8 cellular contexts compared by ENCODE assay signal in the genomic region with DNA sequence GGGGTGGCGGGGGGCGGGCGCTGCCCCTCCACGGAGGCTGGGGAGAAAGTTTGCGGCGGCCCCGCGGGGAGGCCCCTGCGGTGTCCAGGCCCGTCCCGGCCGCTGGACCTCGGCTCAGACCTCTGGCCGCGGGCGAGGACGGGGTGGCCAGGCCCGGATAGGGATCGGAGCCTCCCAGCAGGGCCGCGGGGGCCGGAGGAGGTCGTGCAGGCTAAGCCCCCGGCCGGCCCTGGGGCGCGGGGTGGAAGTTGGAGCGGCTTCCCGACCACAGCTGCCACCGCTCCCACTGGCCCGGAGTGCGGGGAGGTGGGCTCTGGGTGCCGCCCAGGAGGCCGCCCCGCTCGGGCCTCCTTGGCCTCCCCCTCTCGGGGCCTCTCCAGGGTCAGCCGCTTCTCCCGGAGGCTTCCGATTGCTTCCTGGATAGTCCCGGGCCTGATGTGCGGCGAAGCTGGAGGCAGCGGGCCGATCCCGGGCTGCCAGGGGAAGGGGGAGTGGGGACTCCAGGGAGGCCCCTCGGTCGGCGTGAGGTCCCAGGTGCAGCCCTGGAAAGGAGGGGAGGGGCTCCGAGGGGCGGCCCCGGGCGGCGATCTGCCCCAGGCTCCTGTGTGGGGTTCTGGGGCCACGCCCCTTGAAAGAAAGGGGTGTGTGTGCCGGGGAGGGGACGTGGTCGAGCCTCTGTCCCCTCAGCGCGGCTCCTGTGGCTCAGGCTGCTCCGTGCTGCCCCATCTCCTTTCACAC. TPM values are rescaled to one million over a fixed set of nuclear protein-coding genes. Genes with fewer than 3 reads are reported as not detected.
DNase-seq lines count a peak whose midpoint lies in the region; ATAC-seq, FAIRE-seq and TF ChIP-seq lines count a peak whose summit lies in the region.

No MANE protein-coding gene starts in this region.

- WGBS in adrenal gland, 4 donors, result 1 to 2% (median 1%) methylated on average over 31 to 61 of the region's 61 CpGs; no CpG with 5 or more reads in 1 of the 4 donors

- POLR2A ChIA-PET in OCI-LY7 (lab: Charles Lee), result no interaction called here

- peak overlapping the region; percentile 59 for H3K4me3 ChIP-seq in OCI-LY7 (ENCODE audit: low read depth, low read length, poor library complexity, severe bottlenecking)
- peak overlapping the region; percentile 37 to 98 (median 54) for H3K4me3 ChIP-seq in adrenal gland
- H3K4me3 ChIP-seq in iPS-18a (ENCODE audit: low read length), result peak overlapping the region; percentile 58

- H2AFZ ChIP-seq in OCI-LY7 (ENCODE audit: low read length), result no peak overlapping the region

- no peak for TF ChIP-seq POLR2A in adrenal gland (IDR thresholded peaks at IDR 0.05)

- FAIRE-seq in D721Med (lab: Jason Lieb, UNC), result no peak

- DNase-seq in NCI-H82 (lab: John Stamatoyannopoulos, UW) (peak; percentile 68), NCI-H82 treated with DMSO at 0.1 percent for 48 hours (lab: John Stamatoyannopoulos, UW; ENCODE audit: unreplicated experiment) (no peak), OCI-LY7 (ENCODE audit: low spot score) (no peak), adrenal gland (peak in 5 of 7 donors; percentile 43 to 52 (median 48)), D721Med (ENCODE audit: insufficient read length, low spot score) (no peak)
- peak; percentile 7 to 41 for DNase-seq in stimulated activated CD4-positive, alpha-beta T cell treated with anti-CD3 and anti-CD28 coated beads, Interleukin-12 subunit alpha, Interleukin-12 subunit beta, amount 100 ng/mL, for 24 hours (ENCODE audit: low read depth in 2 of 2)

- no peaks in the 10 kb centered on the region for H3K36me3 ChIP-seq in OCI-LY7 (ENCODE audit: insufficient read depth, low read length)
- H3K36me3 ChIP-seq in adrenal gland (replicated peaks in 1 of 2), result peaks cover 0 to 1% of the 10 kb centered on the region in 2 donors
- peaks cover 3% of the 10 kb centered on the region for H3K36me3 ChIP-seq in iPS-18a (ENCODE audit: control insufficient read depth, low read depth, low read length)

- H3K27me3 ChIP-seq in adrenal gland (no peaks in the 10 kb centered on the region), iPS-18a (ENCODE audit: control insufficient read depth, insufficient read depth, low read length) (peaks cover 12% of the 10 kb centered on the region)

- H3K9me3 ChIP-seq in OCI-LY7 (ENCODE audit: low read length), result no peaks in the 10 kb centered on the region
- no peaks in the 10 kb centered on the region for H3K9me3 ChIP-seq in adrenal gland (replicated peaks in 1 of 3)
- H3K9me3 ChIP-seq in iPS-18a (ENCODE audit: control insufficient read depth, low read depth, low read length), result no peaks in the 10 kb centered on the region

- CTCF ChIA-PET in OCI-LY7 (lab: Charles Lee; ENCODE audit: unreplicated experiment), result interaction anchor here (1.1 kb wide), 1 partner anchor 12 kb away, joined by 6 read pairs; no protein-coding TSS in a partner anchor

- no peak overlapping the region for H3K9ac ChIP-seq in iPS-18a (ENCODE audit: low read length)

- BruUV-seq in OCI-LY7 (replicated peaks; lab: Mats Ljungman, UMichigan), result no TSS peak

- no peak for TF ChIP-seq CTCF in OCI-LY7 (conservative IDR thresholded peaks at IDR 0.05; ENCODE audit: low read length)
- TF ChIP-seq CTCF in adrenal gland (IDR thresholded peaks at IDR 0.05), result no peak
- TF ChIP-seq CTCF in D721Med (IDR thresholded peaks at IDR 0.05; ENCODE audit: insufficient read depth, missing control alignments), result no peak

- intact Hi-C loops in OCI-LY7 (cut with micrococcal nuclease; ENCODE audit: unreplicated experiment) (loop anchor here (10.0 kb wide), 1 partner anchor 471 kb away; no protein-coding TSS in a partner anchor), adrenal gland (cut with DNase I) (loop anchor here (5.0 to 10.0 kb wide), 3 partner anchors 191 to 471 kb away; no protein-coding TSS in a partner anchor)

- H3K27ac ChIP-seq in OCI-LY7 (ENCODE audit: low read depth, low read length, poor library complexity, severe bottlenecking) (no peak overlapping the region), adrenal gland (peak overlapping the region in 2 of 5 donors; percentile 49 to 89), iPS-18a (ENCODE audit: low read length) (no peak overlapping the region)

- ATAC-seq in HG03571 (IDR thresholded peaks at IDR 0.05; ENCODE audit: unreplicated experiment), result no peak

- no peaks in the 10 kb centered on the region for H3K9me2 ChIP-seq in OCI-LY7 (ENCODE audit: insufficient read depth, low read length)

- H3K4me2 ChIP-seq in OCI-LY7 (ENCODE audit: low read length), result peak overlapping the region; percentile 56

- H3K4me1 ChIP-seq in OCI-LY7 (ENCODE audit: insufficient read depth, low read length, poor library complexity, severe bottlenecking) (peaks cover 15% of the 10 kb centered on the region), adrenal gland (replicated peaks in 1 of 2) (peaks cover 11 to 34% of the 10 kb centered on the region in 2 donors), iPS-18a (ENCODE audit: control insufficient read depth, low read depth, low read length) (peaks cover 5% of the 10 kb centered on the region)

- H4K20me1 ChIP-seq in OCI-LY7 (ENCODE audit: insufficient read depth, low read length), result 0 out of 2 replicates have a peak, but pooled peaks cover 5% of the 10 kb centered on the region

- no peaks in the 10 kb centered on the region for H3K79me2 ChIP-seq in OCI-LY7 (ENCODE audit: insufficient read depth, low read depth, low read length)

RNA-seq across cellular contexts. Expression of gene PLXNA1, which starts 0.9 kb away (rescaled TPM):
- total RNA-seq in OCI-LY7 (2014; rRNA removed; shearing (Covaris generic)), result 3.8 and 4.4 TPM in 2 replicates
- total RNA-seq in OCI-LY7 (2022) (3.0 and 3.6 TPM in 2 replicates), adrenal gland (10 to 100 TPM; 17.9 to 28.4 (median 21.7) TPM)
- 10 to 100 TPM; 10.3 to 29.9 (median 15.1) TPM for polyA plus RNA-seq in adrenal gland

Comparison
In these comparisons a context has a peak if more than half of its experiments do, and no peak if none do; other contexts are left out.
1. DNase-seq: peak in NCI-H82 (single experiment), adrenal gland (5 of 7) and stimulated activated CD4-positive, alpha-beta T cell treated with anti-CD3 and anti-CD28 coated beads, Interleukin-12 subunit alpha, Interleukin-12 subunit beta, amount 100 ng/mL, for 24 hours (2 of 2); none in NCI-H82 treated with DMSO at 0.1 percent for 48 hours (single experiment), OCI-LY7 (single experiment) and D721Med (single experiment).
2. Peak in every context shown above with its lines, with median percentiles within 50 percentile points of each other: H3K4me3 ChIP-seq.